In genomic region chr2:23091019-23091418, GRCh38 we compare ENCODE assay signal across 8 cellular contexts.
"Had no signal": no experiment of that assay in that cellular context is flagged by ENCODE, and none has a peak within 500 bp of the region (broad histone marks: within the 10 kb centered on the region; RNA-seq: fewer than 3 reads in every experiment).

No MANE protein-coding gene starts in this region.

- H3K4me3 ChIP-seq: GM12878 had no signal

- DNase-seq: GDM1, GF-D8 had no signal

- FAIRE-seq: G401.6, GM12878, GM12891, GM12892, GM18507, GM19239 had no signal

- ATAC-seq: GM12878 had no signal
